Comparison of ENCODE assay signal across 10 cellular contexts in genomic region chr1:20551945-20552727, GRCh38. TPM values are rescaled to one million over a fixed set of nuclear protein-coding genes. Genes with fewer than 3 reads are reported as not detected.
DNase-seq lines count a peak whose midpoint lies in the region; ATAC-seq and TF ChIP-seq lines count a peak whose summit lies in the region.
"Had no signal": no experiment of that assay in that cellular context is flagged by ENCODE, and none has a peak within 500 bp of the region (broad histone marks: within the 10 kb centered on the region; RNA-seq: fewer than 3 reads in every experiment).

FAM43B (plus strand) TSS chr1:20552573; CDS start chr1:20552974, 401 bp downstream.

- ATAC-seq in CD4-positive, alpha-beta T cell (ENCODE audit: poor library complexity): no peak
- ATAC-seq in HG03135 (IDR thresholded peaks at IDR 0.05; ENCODE audit: unreplicated experiment): no peak
- ATAC-seq: HCT116 had no signal

- H4K8ac ChIP-seq in mesendoderm (ENCODE audit: low read depth, low read length): no peak within 1 kb of the TSS

- H3K27ac ChIP-seq in ectodermal cell (ENCODE audit: insufficient read depth, low read depth, low read length, poor library complexity, severe bottlenecking) (peak within 1 kb of the TSS; percentile 12), mesendoderm (ENCODE audit: low read depth, low read length) (no peak within 1 kb of the TSS), uterus (peak within 1 kb of the TSS; percentile 20 to 68)
- H3K27ac ChIP-seq in CD4-positive, alpha-beta T cell (ENCODE audit: low read depth, low read length): no peak within 1 kb of the TSS

- H2BK15ac ChIP-seq in mesendoderm (replicated peaks; ENCODE audit: low read depth): no peak within 1 kb of the TSS

- H3K18ac ChIP-seq in mesendoderm (ENCODE audit: low read length): peak within 1 kb of the TSS; percentile 65

- no peak for TF ChIP-seq POLR2A in uterus (IDR thresholded peaks at IDR 0.05)

- H3K4me1 ChIP-seq in BE2C (no peaks in the 10 kb centered on the region), ectodermal cell (ENCODE audit: control insufficient read depth, insufficient read depth, low read length) (peaks cover 4% of the 10 kb centered on the region), mesendoderm (ENCODE audit: control insufficient read depth, low read depth, low read length) (no peaks in the 10 kb centered on the region), uterus (peaks cover 0 to 14% of the 10 kb centered on the region in 2 donors)

- no peak within 1 kb of the TSS for H3K27ac Mint-ChIP-seq in CD4-positive, alpha-beta T cell
- H3K27ac Mint-ChIP-seq: activated naive CD8-positive, alpha-beta T cell treated with anti-CD3 and anti-CD28 coated beads, Interleukin-2, amount 10 ng/mL, durations not matched to agents 7 days and 5 days had no signal

- peak within 1 kb of the TSS; percentile 59 for H3K23ac ChIP-seq in mesendoderm (ENCODE audit: low read length)

- WGBS in ectodermal cell, 2 experiments: 3 to 4% methylated on average over 46 to 47 of the region's 47 CpGs
- no CpG with 5 or more reads among the region's 47 CpGs for WGBS in mesendoderm (ENCODE audit: extremely low coverage, insufficient coverage, low lambda C conversion rate)

- POLR2A ChIA-PET in CD4-positive, alpha-beta T cell (lab: Charles Lee): no interaction called here

- no peak within 1 kb of the TSS for H3K4me3 Mint-ChIP-seq in CD4-positive, alpha-beta T cell
- H3K4me3 Mint-ChIP-seq: activated naive CD8-positive, alpha-beta T cell treated with anti-CD3 and anti-CD28 coated beads, Interleukin-2, amount 10 ng/mL, durations not matched to agents 7 days and 5 days had no signal

- H3K4ac ChIP-seq in mesendoderm (ENCODE audit: low read depth, low read length): no peak within 1 kb of the TSS

- no peaks in the 10 kb centered on the region for H3K9me3 Mint-ChIP-seq in CD4-positive, alpha-beta T cell
- H3K9me3 Mint-ChIP-seq: activated naive CD8-positive, alpha-beta T cell treated with anti-CD3 and anti-CD28 coated beads, Interleukin-2, amount 10 ng/mL, durations not matched to agents 7 days and 5 days had no signal

- intact Hi-C loops in uterus (cut with DNase I; ENCODE audit: low total_unique reads): no loop called here
- intact Hi-C loops in CD4-positive, alpha-beta T cell (cut with DNase I, micrococcal nuclease): no loop called here

- H3K9me3 ChIP-seq in BE2C (no peaks in the 10 kb centered on the region), ectodermal cell (ENCODE audit: control insufficient read depth, low read length) (no peaks in the 10 kb centered on the region), uterus (no peaks in the 10 kb centered on the region)
- H3K9me3 ChIP-seq in CD4-positive, alpha-beta T cell (ENCODE audit: control insufficient read depth, low read length): no peaks in the 10 kb centered on the region

- peak within 1 kb of the TSS; percentile 67 for H3K9ac ChIP-seq in mesendoderm (ENCODE audit: low read length)

- peak; percentile 86 for DNase-seq in BE2C
- peak; percentile 63 for DNase-seq in NCI-H1694 (lab: John Stamatoyannopoulos, UW)
- peak; percentile 77 for DNase-seq in mesendoderm
- DNase-seq in uterus: peak; percentile 40 to 67
- DNase-seq in CD4-positive, alpha-beta T cell: no peak
- no peak for DNase-seq in activated CD4-positive, CD25-positive, alpha-beta regulatory T cell treated with anti-CD3 and anti-CD28 coated beads, Interleukin-2, amount 50 U/mL, for 72 hours
- DNase-seq: activated naive CD8-positive, alpha-beta T cell treated with anti-CD3 and anti-CD28 coated beads, Interleukin-2, amount 10 ng/mL, durations not matched to agents 7 days and 5 days had no signal

- H3K27me3 ChIP-seq in BE2C: peaks cover 15% of the 10 kb centered on the region
- peaks cover 72% of the 10 kb centered on the region for H3K27me3 ChIP-seq in ectodermal cell (ENCODE audit: control insufficient read depth, insufficient read depth, low read length, poor library complexity, severe bottlenecking)
- peaks cover 32% of the 10 kb centered on the region for H3K27me3 ChIP-seq in mesendoderm (ENCODE audit: insufficient read depth, low read length, poor library complexity)
- no peaks in the 10 kb centered on the region for H3K27me3 ChIP-seq in uterus
- H3K27me3 ChIP-seq in CD4-positive, alpha-beta T cell (ENCODE audit: control insufficient read depth, insufficient read depth, low read length): peaks cover 50% of the 10 kb centered on the region

- H4K5ac ChIP-seq in mesendoderm (ENCODE audit: low read length): no peak within 1 kb of the TSS

- H2AK5ac ChIP-seq in mesendoderm (ENCODE audit: low read length): no peak within 1 kb of the TSS

- H2BK5ac ChIP-seq in mesendoderm (ENCODE audit: low read length): no peak within 1 kb of the TSS

- peak within 1 kb of the TSS; percentile 88 for H3K56ac ChIP-seq in mesendoderm (ENCODE audit: low read length)

- TF ChIP-seq CTCF in BE2C (IDR thresholded peaks at IDR 0.05; ENCODE audit: low read depth, low read length) (no peak), uterus (IDR thresholded peaks at IDR 0.05) (no peak)
- TF ChIP-seq CTCF in CD4-positive, alpha-beta T cell (IDR thresholded peaks at IDR 0.05): no peak

- peak within 1 kb of the TSS; percentile 50 for H3K4me3 ChIP-seq in BE2C (ENCODE audit: low read depth, low read length)
- H3K4me3 ChIP-seq in ectodermal cell (ENCODE audit: insufficient read depth, low read depth, low read length): peak within 1 kb of the TSS; percentile 50
- peak within 1 kb of the TSS; percentile 33 for H3K4me3 ChIP-seq in mesendoderm (ENCODE audit: low read length)
- peak within 1 kb of the TSS; percentile 27 to 30 for H3K4me3 ChIP-seq in uterus

- no peak within 1 kb of the TSS for H2BK120ac ChIP-seq in mesendoderm (ENCODE audit: low read depth, low read length)

- no peaks in the 10 kb centered on the region for H3K79me1 ChIP-seq in mesendoderm (ENCODE audit: low read length)

- no peaks in the 10 kb centered on the region for H3K4me1 Mint-ChIP-seq in CD4-positive, alpha-beta T cell (ENCODE audit: low read depth)

- H3K27me3 Mint-ChIP-seq in CD4-positive, alpha-beta T cell: peaks cover 41% of the 10 kb centered on the region

- CTCF ChIA-PET in CD4-positive, alpha-beta T cell (lab: Charles Lee): no interaction called here

- no peaks in the 10 kb centered on the region for H3K79me2 ChIP-seq in mesendoderm (ENCODE audit: control insufficient read depth, insufficient read depth, low read length)

- H3K4me2 ChIP-seq in mesendoderm (ENCODE audit: low read length): peak within 1 kb of the TSS; percentile 77

- H3K36me3 ChIP-seq in BE2C: no peaks in the 10 kb centered on the region
- H3K36me3 ChIP-seq in ectodermal cell (ENCODE audit: control insufficient read depth, insufficient read depth, low read length): no peaks in the 10 kb centered on the region
- H3K36me3 ChIP-seq in mesendoderm (ENCODE audit: control insufficient read depth, insufficient read depth, low read length): no peaks in the 10 kb centered on the region
- H3K36me3 ChIP-seq in uterus: no peaks in the 10 kb centered on the region

- no peaks in the 10 kb centered on the region for H3K36me3 Mint-ChIP-seq in CD4-positive, alpha-beta T cell (ENCODE audit: low read depth)
- H3K36me3 Mint-ChIP-seq: activated naive CD8-positive, alpha-beta T cell treated with anti-CD3 and anti-CD28 coated beads, Interleukin-2, amount 10 ng/mL, durations not matched to agents 7 days and 5 days had no signal

RNA-seq across cellular contexts. Expression of gene FAM43B, which starts in this region (rescaled TPM):
- polyA plus RNA-seq in BE2C (2012; ENCODE audit: insufficient read depth, insufficient read length, low read depth): 4.0 TPM
- polyA plus RNA-seq in ectodermal cell (2013, experiment 1 of 4): 1.4 TPM
- 0.82 TPM for polyA plus RNA-seq in ectodermal cell (2013, experiment 2 of 4)
- polyA plus RNA-seq in ectodermal cell (2013, experiment 3 of 4): 0.91 TPM
- polyA plus RNA-seq in ectodermal cell (2013, experiment 4 of 4): 0.49 TPM
- 0.80 TPM for polyA plus RNA-seq in mesendoderm (2013, experiment 1 of 2)
- 0.73 TPM for polyA plus RNA-seq in mesendoderm (2013, experiment 2 of 2)
- total RNA-seq in uterus: 1 to 10 TPM in 3 of 4 donors, not detected in 1; 1.5 to 2.3 (median 2.2) TPM
- total RNA-seq in CD4-positive, alpha-beta T cell: not detected
- total RNA-seq: activated naive CD8-positive, alpha-beta T cell treated with anti-CD3 and anti-CD28 coated beads, Interleukin-2, amount 10 ng/mL, durations not matched to agents 7 days and 5 days had no signal

Comparison
In these comparisons a context has a peak if more than half of its experiments do, and no peak if none do; other contexts are left out.
1. DNase-seq: peak in BE2C (single experiment), NCI-H1694 (single experiment), mesendoderm (single experiment) and uterus (2 of 2); none in CD4-positive, alpha-beta T cell (0 of 10) and activated CD4-positive, CD25-positive, alpha-beta regulatory T cell treated with anti-CD3 and anti-CD28 coated beads, Interleukin-2, amount 50 U/mL, for 72 hours (single experiment).
2. H3K27ac ChIP-seq: peak in ectodermal cell (single experiment) and uterus (2 of 2); none in mesendoderm (single experiment) and CD4-positive, alpha-beta T cell (single experiment).
3. Peak in every context shown above with its lines, with median percentiles within 50 percentile points of each other: H3K4me3 ChIP-seq.